ENCODE assay signal across 9 cellular contexts in the genomic region with DNA sequence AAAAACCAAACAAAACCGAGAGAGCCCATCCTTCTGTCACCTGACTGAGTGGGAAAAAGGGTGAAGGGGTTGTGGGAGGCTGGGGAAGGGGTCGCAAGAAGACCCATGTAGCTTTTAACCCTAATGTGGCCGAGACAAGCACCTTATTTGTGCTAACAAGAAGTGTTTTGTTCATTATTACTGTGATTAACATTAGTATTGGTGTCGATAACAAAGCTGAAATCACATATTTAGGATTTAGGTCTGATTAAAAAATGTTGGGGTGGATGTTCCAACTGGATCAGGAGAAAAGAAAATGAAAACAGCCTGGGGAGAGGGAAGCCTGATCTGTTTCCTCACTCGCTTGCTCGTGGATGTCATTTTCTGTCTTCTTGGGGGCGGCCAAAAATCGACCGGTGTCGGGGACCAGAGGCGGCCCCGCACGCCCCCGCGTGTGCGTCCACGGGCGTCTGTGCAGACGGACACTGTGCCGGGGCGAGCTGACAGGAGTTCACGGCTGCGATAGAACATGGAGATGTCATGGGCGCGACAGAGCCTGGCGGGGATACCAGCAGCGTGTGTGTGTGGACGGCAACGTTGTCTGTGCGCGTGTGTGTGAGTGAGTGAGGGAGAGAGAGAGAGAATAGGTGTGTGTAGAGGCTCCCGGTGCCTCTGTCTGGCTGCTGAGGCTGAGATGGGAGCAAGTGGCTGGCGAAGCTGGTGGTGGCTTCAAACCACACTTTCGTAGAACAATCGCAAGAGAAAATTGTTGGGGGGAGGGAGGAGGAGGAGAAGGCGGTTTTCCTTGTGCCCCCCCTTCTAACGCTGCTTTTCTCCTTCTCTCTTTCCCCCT. TPM values are rescaled to one million over a fixed set of nuclear protein-coding genes. Genes with fewer than 3 reads are reported as not detected.
DNase-seq lines count a peak whose midpoint lies in the region; ATAC-seq and TF ChIP-seq lines count a peak whose summit lies in the region.
"Had no signal": no experiment of that assay in that cellular context is flagged by ENCODE, and none has a peak within 500 bp of the region (broad histone marks: within the 10 kb centered on the region; RNA-seq: fewer than 3 reads in every experiment).

No MANE protein-coding gene starts in this region.

- peak; percentile 50 to 53 for ATAC-seq in stimulated activated naive B cell treated with anti-CD40 and anti-IgM and Interleukin-4, amounts not matched to agents 10 μg/mL and 1 μg/mL and 100 μg/mL, for 72 hours (replicated peaks)
- ATAC-seq in HG03469 (IDR thresholded peaks at IDR 0.05; ENCODE audit: unreplicated experiment): no peak

- H3K27ac Mint-ChIP-seq in glutamatergic neuron (ENCODE audit: unreplicated experiment): no peak overlapping the region
- peak overlapping the region; percentile 2 for H3K27ac Mint-ChIP-seq in stimulated activated naive B cell treated with anti-CD40 and anti-IgM and Interleukin-4, amounts not matched to agents 10 μg/mL and 1 μg/mL and 100 μg/mL, for 72 hours

- peak overlapping the region; percentile 100 for H3K27ac ChIP-seq in VCaP

- TF ChIP-seq CTCF in VCaP (conservative IDR thresholded peaks at IDR 0.05) (no peak), glutamatergic neuron (IDR thresholded peaks at IDR 0.05; ENCODE audit: partially characterized antibody, unreplicated experiment) (no peak)

- peaks cover 18% of the 10 kb centered on the region for H3K9me3 Mint-ChIP-seq in glutamatergic neuron (ENCODE audit: unreplicated experiment)
- H3K9me3 Mint-ChIP-seq in stimulated activated naive B cell treated with anti-CD40 and anti-IgM and Interleukin-4, amounts not matched to agents 10 μg/mL and 1 μg/mL and 100 μg/mL, for 72 hours: no peaks in the 10 kb centered on the region

- H3K27me3 Mint-ChIP-seq in glutamatergic neuron (ENCODE audit: unreplicated experiment): peaks cover 39% of the 10 kb centered on the region
- H3K27me3 Mint-ChIP-seq in stimulated activated naive B cell treated with anti-CD40 and anti-IgM and Interleukin-4, amounts not matched to agents 10 μg/mL and 1 μg/mL and 100 μg/mL, for 72 hours: peaks cover 9 to 34% of the 10 kb centered on the region in 2 donors

- H3K4me3 Mint-ChIP-seq in glutamatergic neuron (ENCODE audit: unreplicated experiment): peak overlapping the region; percentile 84
- peak overlapping the region; percentile 72 to 80 for H3K4me3 Mint-ChIP-seq in stimulated activated naive B cell treated with anti-CD40 and anti-IgM and Interleukin-4, amounts not matched to agents 10 μg/mL and 1 μg/mL and 100 μg/mL, for 72 hours

- H3K4me1 Mint-ChIP-seq in glutamatergic neuron (ENCODE audit: low read depth, unreplicated experiment): peaks cover 34% of the 10 kb centered on the region
- peaks cover 13 to 39% of the 10 kb centered on the region in 2 donors for H3K4me1 Mint-ChIP-seq in stimulated activated naive B cell treated with anti-CD40 and anti-IgM and Interleukin-4, amounts not matched to agents 10 μg/mL and 1 μg/mL and 100 μg/mL, for 72 hours

- DNase-seq in DMS53 (lab: John Stamatoyannopoulos, UW) (peak; percentile 76), DMS53 treated with DMSO at 0.1 percent for 48 hours (lab: John Stamatoyannopoulos, UW; ENCODE audit: unreplicated experiment) (no peak), glutamatergic neuron (no peak), middle frontal gyrus (ENCODE audit: extremely low spot score, low spot score) (no peak), SKM-1 (lab: John Stamatoyannopoulos, UW; ENCODE audit: unreplicated experiment) (no peak)
- DNase-seq in stimulated activated naive B cell treated with anti-CD40 and anti-IgM and Interleukin-4, amounts not matched to agents 10 μg/mL and 1 μg/mL and 100 μg/mL, for 72 hours: no peak

- H3K36me3 Mint-ChIP-seq in glutamatergic neuron (ENCODE audit: unreplicated experiment): no peaks in the 10 kb centered on the region
- peaks cover 0 to 7% of the 10 kb centered on the region in 2 donors for H3K36me3 Mint-ChIP-seq in stimulated activated naive B cell treated with anti-CD40 and anti-IgM and Interleukin-4, amounts not matched to agents 10 μg/mL and 1 μg/mL and 100 μg/mL, for 72 hours

RNA-seq across cellular contexts. Expression of gene NFIX, which starts 29.1 kb away (rescaled TPM):
- 2.4 TPM for total RNA-seq in glutamatergic neuron (ENCODE audit: unreplicated experiment)

RNA-seq across cellular contexts. Expression of gene DAND5, which starts 55.0 kb away (rescaled TPM):
- total RNA-seq in glutamatergic neuron (ENCODE audit: unreplicated experiment): 0.44 TPM
- total RNA-seq: SK-MEL-5 had no signal
